Comparison of ENCODE assay signal across 16 cellular contexts in genomic region chr10:24695452-24695851, GRCh38.
"Had no signal": no experiment of that assay in that cellular context is flagged by ENCODE, and none has a peak within 500 bp of the region (broad histone marks: within the 10 kb centered on the region; RNA-seq: fewer than 3 reads in every experiment).

No MANE protein-coding gene starts in this region.

- H3K9me3 ChIP-seq: mucosa of descending colon, testis had no signal

- H3K27me3 ChIP-seq: cardiac muscle cell, testis had no signal

- H3K4me1 ChIP-seq: testis had no signal

- ATAC-seq: activated CD4-positive, alpha-beta T cell treated with anti-CD3 and anti-CD28 coated beads for 36 hours; mucosa of descending colon; natural killer cell; stimulated activated naive CD8-positive, alpha-beta T cell treated with anti-CD3 and anti-CD28 coated beads, Interleukin-15, amount 100 ng/mL, for 72 hours had no signal

- H3K27ac ChIP-seq: cardiac muscle cell, testis, WERI-Rb-1 had no signal

- H3K4me3 ChIP-seq: cardiac muscle cell, mucosa of descending colon, testis had no signal

- H3K36me3 ChIP-seq: cardiac muscle cell, WERI-Rb-1 had no signal

- DNase-seq: activated CD4-positive, alpha-beta memory T cell treated with anti-CD3 and anti-CD28 coated beads, Interleukin-2, amount 10 ng/mL, durations not matched to agents 7 days and 5 days; activated CD4-positive, alpha-beta T cell treated with anti-CD3 and anti-CD28 coated beads for 36 hours; activated CD8-positive, alpha-beta memory T cell treated with anti-CD3 and anti-CD28 coated beads, Interleukin-2, amount 50 U/mL, for 4 hours; activated naive CD4-positive, alpha-beta T cell treated with Interleukin-2 at 50 U/mL for 16 hours; cortex of kidney; effector memory CD4-positive, alpha-beta T cell; immature natural killer cell; mucosa of descending colon; natural killer cell; nucleus accumbens; stimulated activated CD4-positive, alpha-beta T cell treated with anti-CD3 and anti-CD28 coated beads, Interleukin-4, amount 100 ng/mL, for 4 hours; stimulated activated naive CD8-positive, alpha-beta T cell treated with anti-CD3 and anti-CD28 coated beads, Interleukin-15, amount 100 ng/mL, for 72 hours; T-helper 1 cell; testis; WERI-Rb-1 had no signal
